Comparison of ENCODE assay signal across 9 cellular contexts in genomic region chr12:16350682-16351081, GRCh38. TPM values are rescaled to one million over a fixed set of nuclear protein-coding genes. Genes with fewer than 3 reads are reported as not detected.
DNase-seq lines count a peak whose midpoint lies in the region; ATAC-seq, FAIRE-seq and TF ChIP-seq lines count a peak whose summit lies in the region.
"Had no signal": no experiment of that assay in that cellular context is flagged by ENCODE, and none has a peak within 500 bp of the region (broad histone marks: within the 10 kb centered on the region; RNA-seq: fewer than 3 reads in every experiment).

No MANE protein-coding gene starts in this region.

- intact Hi-C loops in sigmoid colon (cut with DNase I): no loop called here
- intact Hi-C loops in CD4-positive, alpha-beta T cell (cut with DNase I, micrococcal nuclease): no loop called here

- no peak overlapping the region for H3K4me3 Mint-ChIP-seq in CD4-positive, alpha-beta T cell

- no peak for TF ChIP-seq EP300 in sigmoid colon (IDR thresholded peaks at IDR 0.05)

- no peak overlapping the region for H3K27ac Mint-ChIP-seq in CD4-positive, alpha-beta T cell

- H3K4me1 Mint-ChIP-seq in CD4-positive, alpha-beta T cell (ENCODE audit: low read depth): no peaks in the 10 kb centered on the region

- POLR2A ChIA-PET in CD4-positive, alpha-beta T cell (lab: Charles Lee): no interaction called here

- FAIRE-seq in H54 (lab: Jason Lieb, UNC): peak; percentile 93
- peak; percentile 89 for FAIRE-seq in RCC 7860 (lab: Jason Lieb, UNC)

- H3K27ac ChIP-seq in sigmoid colon: peak overlapping the region in 2 of 4 donors; percentile 48 to 74
- no peak overlapping the region for H3K27ac ChIP-seq in CD4-positive, alpha-beta T cell (ENCODE audit: low read depth, low read length)

- H3K4me3 ChIP-seq in fibroblast of villous mesenchyme (ENCODE audit: low read depth, low read length) (no peak overlapping the region), sigmoid colon (no peak overlapping the region)

- WGBS in sigmoid colon, 2 donors: 37 to 75% methylated on average over 1 of the region's 1 CpG

- H3K27me3 ChIP-seq in sigmoid colon: no peaks in the 10 kb centered on the region
- H3K27me3 ChIP-seq in CD4-positive, alpha-beta T cell (ENCODE audit: control insufficient read depth, insufficient read depth, low read length): no peaks in the 10 kb centered on the region

- H3K9me3 ChIP-seq in sigmoid colon: no peaks in the 10 kb centered on the region
- H3K9me3 ChIP-seq in CD4-positive, alpha-beta T cell (ENCODE audit: control insufficient read depth, low read length): no peaks in the 10 kb centered on the region

- DNase-seq in H54 (ENCODE audit: insufficient read length, low spot score) (peak; percentile 10), RCC 7860 (ENCODE audit: low spot score) (peak; percentile 61), fibroblast of villous mesenchyme (ENCODE audit: low read depth) (peak; percentile 96), sigmoid colon (peak; percentile 82), NCI-H510A treated with DMSO at 0.1 percent for 48 hours (lab: John Stamatoyannopoulos, UW) (no peak), NCI-H1092 treated with DMSO at 0.1 percent for 48 hours (lab: John Stamatoyannopoulos, UW) (no peak), NCI-H774 (lab: John Stamatoyannopoulos, UW) (no peak)
- no peak for DNase-seq in CD4-positive, alpha-beta T cell
- DNase-seq: glutamatergic neuron had no signal

- no peaks in the 10 kb centered on the region for H3K36me3 ChIP-seq in sigmoid colon

- H3K36me3 Mint-ChIP-seq in CD4-positive, alpha-beta T cell (ENCODE audit: low read depth): no peaks in the 10 kb centered on the region

- CTCF ChIA-PET in CD4-positive, alpha-beta T cell (lab: Charles Lee): no interaction called here

- no peak for ATAC-seq in CD4-positive, alpha-beta T cell (ENCODE audit: poor library complexity)

- no peak for TF ChIP-seq POLR2A in H54 (IDR thresholded peaks at IDR 0.05; ENCODE audit: low read depth, low read length)
- TF ChIP-seq POLR2A in sigmoid colon (IDR thresholded peaks at IDR 0.05): no peak

- H3K27me3 Mint-ChIP-seq in CD4-positive, alpha-beta T cell: peaks cover 17% of the 10 kb centered on the region

- no peaks in the 10 kb centered on the region for H3K9me3 Mint-ChIP-seq in CD4-positive, alpha-beta T cell

- TF ChIP-seq CTCF in fibroblast of villous mesenchyme (IDR thresholded peaks at IDR 0.05; ENCODE audit: insufficient read depth, low read depth, low read length) (no peak), sigmoid colon (IDR thresholded peaks at IDR 0.05) (no peak)
- no peak for TF ChIP-seq CTCF in CD4-positive, alpha-beta T cell (IDR thresholded peaks at IDR 0.05)

- H3K4me1 ChIP-seq in sigmoid colon: peaks cover 0 to 13% (median 0%) of the 10 kb centered on the region in 4 donors

RNA-seq across cellular contexts. Expression of gene MGST1, which starts 3.2 kb away (rescaled TPM):
- total RNA-seq in fibroblast of villous mesenchyme (92.8 and 169 TPM in 2 replicates), sigmoid colon (100 to 1,000 TPM in 1 of 4 donors, 10 to 100 TPM in 3; 39.6 to 156 (median 85.0) TPM)
- 100 to 1,000 TPM; 192 to 407 (median 218) TPM for polyA plus RNA-seq in sigmoid colon
- 1 to 10 TPM in 1 of 2 experiments, not detected in 1; 1.4 TPM for total RNA-seq in CD4-positive, alpha-beta T cell

Comparison
In these comparisons a context has a peak if more than half of its experiments do, and no peak if none do; other contexts are left out.
1. DNase-seq: peak in H54 (single experiment), RCC 7860 (single experiment), fibroblast of villous mesenchyme (single experiment) and sigmoid colon (single experiment); none in NCI-H510A treated with DMSO at 0.1 percent for 48 hours (single experiment), NCI-H1092 treated with DMSO at 0.1 percent for 48 hours (single experiment), CD4-positive, alpha-beta T cell (0 of 10) and NCI-H774 (single experiment).
2. RNA of gene MGST1, which starts 3.2 kb away (total RNA-seq): 92.8 to 169 TPM in fibroblast of villous mesenchyme and 39.6 to 156 TPM in sigmoid colon; 1.4 TPM in CD4-positive, alpha-beta T cell; every median in the first group is over 10 times any median in the second.